ENCODE assay signal across 8 cellular contexts in the genomic region with DNA sequence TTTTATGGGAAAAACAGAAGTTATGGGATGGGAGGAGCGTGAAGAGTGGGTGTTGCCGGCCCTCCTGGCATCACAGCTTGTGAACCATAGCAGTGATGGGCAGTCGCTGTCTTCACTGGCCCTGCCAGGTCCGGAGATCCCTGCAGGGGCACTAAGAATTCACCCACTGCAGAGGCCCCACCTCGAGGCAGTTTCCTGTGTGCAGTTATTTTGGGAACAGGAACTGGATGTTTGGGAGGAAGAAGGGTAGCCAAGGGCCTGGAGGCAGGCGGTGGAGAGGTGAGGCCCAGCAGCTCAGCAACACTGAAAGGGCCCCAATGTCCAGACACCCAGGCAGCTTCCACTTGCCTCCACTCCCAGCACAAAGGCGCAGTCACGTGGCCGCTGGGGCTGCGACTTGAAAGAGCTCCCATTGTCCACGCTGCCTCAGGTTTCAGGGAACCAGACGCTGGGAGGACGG.
A peak's percentile ranks its signal among the peaks of the same experiment; 100 is the strongest.
DNase-seq lines count a peak whose midpoint lies in the region; ATAC-seq and TF ChIP-seq lines count a peak whose summit lies in the region.

No MANE protein-coding gene starts in this region.

- WGBS in upper lobe of left lung, 2 donors, result 24 to 25% methylated on average over 13 of the region's 13 CpGs

- TF ChIP-seq EP300 in upper lobe of left lung (IDR thresholded peaks at IDR 0.05), result no peak

- DNase-seq in NCI-H510A (lab: John Stamatoyannopoulos, UW) (peak; percentile 12), epithelial cell of esophagus (ENCODE audit: low read depth) (peak; percentile 45), mucosa of gallbladder (ENCODE audit: low spot score) (peak; percentile 78), upper lobe of left lung (peak; percentile 78 to 84)

- no peaks in the 10 kb centered on the region for H3K36me3 ChIP-seq in upper lobe of left lung

- H3K9me3 ChIP-seq in upper lobe of left lung, result no peaks in the 10 kb centered on the region

- no peak overlapping the region for H3K4me3 ChIP-seq in epithelial cell of esophagus (ENCODE audit: low read length)
- peak overlapping the region in 3 of 4 donors; percentile 21 to 34 (median 24) for H3K4me3 ChIP-seq in upper lobe of left lung

- peak; percentile 63 to 89 for ATAC-seq in upper lobe of left lung (ENCODE audit: low FRiP score in 2 of 2)
- ATAC-seq in GM18498 (IDR thresholded peaks at IDR 0.05; ENCODE audit: unreplicated experiment), result no peak
- no peak for ATAC-seq in HG02623 (IDR thresholded peaks at IDR 0.05; ENCODE audit: unreplicated experiment)
- ATAC-seq in HG02885 (IDR thresholded peaks at IDR 0.05; ENCODE audit: poor library complexity, unreplicated experiment), result no peak
- no peak for ATAC-seq in GM18858 (IDR thresholded peaks at IDR 0.05; ENCODE audit: unreplicated experiment)

- H3K27ac ChIP-seq in upper lobe of left lung, result peak overlapping the region; percentile 61 to 79 (median 78)

- no peak for TF ChIP-seq POLR2A in upper lobe of left lung (IDR thresholded peaks at IDR 0.05)

- TF ChIP-seq CTCF in epithelial cell of esophagus (IDR thresholded peaks at IDR 0.05; ENCODE audit: insufficient read depth, low read depth, low read length, missing control alignments), result peak; percentile 17
- TF ChIP-seq CTCF in upper lobe of left lung (IDR thresholded peaks at IDR 0.05), result peak in 3 of 6 experiments; percentile 5 to 41 (median 11)

- no peaks in the 10 kb centered on the region for H3K27me3 ChIP-seq in upper lobe of left lung

- H3K4me1 ChIP-seq in upper lobe of left lung, result peaks cover 15 to 22% (median 18%) of the 10 kb centered on the region in 4 donors

Comparison
In these comparisons a context has a peak if more than half of its experiments do, and no peak if none do; other contexts are left out.
1. DNase-seq: peak in every context shown above with its lines; median percentile 81 in upper lobe of left lung; 78 in mucosa of gallbladder; 45 in epithelial cell of esophagus; 12 in NCI-H510A.
2. ATAC-seq: peak in upper lobe of left lung (2 of 2); none in GM18498 (single experiment), HG02623 (single experiment), HG02885 (single experiment) and GM18858 (single experiment).